Comparison of ENCODE assay signal across 28 cellular contexts in genomic region chr4:41111796-41112195, GRCh38.
"Had no signal": no experiment of that assay in that cellular context is flagged by ENCODE, and none has a peak within 500 bp of the region (broad histone marks: within the 10 kb centered on the region; RNA-seq: fewer than 3 reads in every experiment).

No MANE protein-coding gene starts in this region.

- DNase-seq: IMR-90; Karpas-422; KG1; MG63; MV-4-11; NCI-H1048; NCI-H1105; NCI-H1417; NCI-H1436 treated with DMSO at 0.1 percent for 48 hours; NCI-H187; NCI-H2029; NCI-H2081 treated with DMSO at 0.1 percent for 48 hours; NCI-H2171; NCI-H345; NCI-H446 treated with DMSO at 0.1 percent for 48 hours; NCI-H510A treated with DMSO at 0.1 percent for 48 hours; NCI-H526; NCI-H748 treated with DMSO at 0.1 percent for 48 hours; NK-92 treated with Interleukin-12 subunit alpha and Interleukin-12 subunit beta, amount 100 ng/mL, for 24 hours; OCI-M1; PC-9; Peyer's patch; SHP77 treated with DMSO at 0.1 percent for 48 hours; SJCRH30; T-helper 1 cell had no signal

- ATAC-seq: HepG2, Right ventricle myocardium inferior, SK-N-SH treated with all-trans-retinoic acid at 6 μM for 48 hours had no signal
